In the genomic region with DNA sequence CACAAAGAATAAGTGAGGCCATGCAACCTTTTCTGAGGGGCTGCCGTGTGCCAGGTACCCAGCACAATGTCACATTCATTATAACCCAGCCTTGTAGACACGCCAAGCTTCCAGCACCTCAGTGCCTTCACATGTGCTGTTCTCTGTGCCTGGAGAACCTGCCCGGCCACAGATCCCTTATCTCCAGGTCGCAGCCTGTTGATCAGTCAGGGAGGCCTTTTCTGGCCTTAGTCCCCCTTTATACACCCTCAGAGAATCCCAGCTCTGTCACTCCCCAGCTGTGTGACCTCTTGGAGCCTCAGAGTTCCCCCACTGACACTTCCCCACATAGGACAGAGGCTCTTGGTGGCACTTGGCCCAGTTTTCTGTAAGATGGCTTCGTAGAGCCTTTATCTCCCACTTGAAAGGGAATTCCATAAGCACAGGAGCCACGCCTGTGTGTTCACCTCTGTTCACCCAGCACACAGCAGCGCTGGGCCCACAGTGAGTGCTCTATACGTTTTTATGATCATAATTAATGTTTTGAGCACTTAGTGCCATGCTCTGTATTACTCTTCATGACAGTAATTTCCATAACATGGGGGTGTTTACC, we compare ENCODE assay signal across 1 cellular context.
TF ChIP-seq lines count a peak whose summit lies in the region.

No MANE protein-coding gene starts in this region.

TF ChIP-seq in WTC11, 78 proteins besides CTCF, POLR2A, EP300 and RAD21 (continued from another document):
- no peak for TF ChIP-seq HMGA2 (CRISPR knock-in tag; IDR thresholded peaks at IDR 0.05)
